ENCODE assay signal across 9 cellular contexts in genomic region chr5:132238169-132238744, GRCh38. TPM values are rescaled to one million over a fixed set of nuclear protein-coding genes. Genes with fewer than 3 reads are reported as not detected.
DNase-seq lines count a peak whose midpoint lies in the region; TF ChIP-seq lines count a peak whose summit lies in the region.
"Had no signal": no experiment of that assay in that cellular context is flagged by ENCODE, and none has a peak within 500 bp of the region (broad histone marks: within the 10 kb centered on the region; RNA-seq: fewer than 3 reads in every experiment).

No MANE protein-coding gene starts in this region.

- H3K4me1 ChIP-seq in mesenchymal stem cell (ENCODE audit: control insufficient read depth, insufficient read depth, low read depth, low read length): peaks cover 2% of the 10 kb centered on the region

- H3K27ac Mint-ChIP-seq in chondrocyte (ENCODE audit: unreplicated experiment): no peak overlapping the region

- no peak overlapping the region for H3K27ac ChIP-seq in mesenchymal stem cell (ENCODE audit: low read length, poor library complexity, severe bottlenecking)
- H3K27ac ChIP-seq: epithelial cell of prostate had no signal

- no peak overlapping the region for H2BK15ac ChIP-seq in mesenchymal stem cell (ENCODE audit: low read depth, poor library complexity, severe bottlenecking)

- no peak overlapping the region for H3K4me3 Mint-ChIP-seq in chondrocyte (ENCODE audit: unreplicated experiment)

- CTCF ChIA-PET in HEK293T (lab: Yijun Ruan, JAX): interaction anchor here (0.6 to 3.5 kb wide), 26 partner anchors 9 to 582 kb away, joined by 3 to 30 read pairs (median 5); partner anchors contain the start of genes P4HA2, PDLIM4, SLC22A4 and SLC22A5

- no peaks in the 10 kb centered on the region for H3K27me3 Mint-ChIP-seq in chondrocyte (ENCODE audit: low read depth)

- H2AK5ac ChIP-seq in mesenchymal stem cell (ENCODE audit: low read length, severe bottlenecking): peak overlapping the region; percentile 30

- H3K36me3 ChIP-seq in GM06990 (ENCODE audit: control insufficient read depth, insufficient read depth, low read length) (no peaks in the 10 kb centered on the region), mesenchymal stem cell (ENCODE audit: control insufficient read depth in 1 of 2, insufficient read depth in 2 of 2, low read depth in 1 of 2, low read length in 2 of 2) (no peaks in the 10 kb centered on the region)

- no peak overlapping the region for H4K8ac ChIP-seq in mesenchymal stem cell (ENCODE audit: low read length)

- H3K9ac ChIP-seq in mesenchymal stem cell (ENCODE audit: low read length): no peak overlapping the region

- H3K4me3 ChIP-seq in GM06990 (replicated peaks; ENCODE audit: low read depth, low read length): no peak overlapping the region
- no peak overlapping the region for H3K4me3 ChIP-seq in mesenchymal stem cell (ENCODE audit: insufficient read depth in 1 of 2, low read depth in 1 of 2, low read length in 2 of 2)

- H3K27me3 ChIP-seq in GM06990 (replicated peaks; ENCODE audit: control insufficient read depth, insufficient read depth, low read length): no peaks in the 10 kb centered on the region
- H3K27me3 ChIP-seq in mesenchymal stem cell (ENCODE audit: control insufficient read depth in 1 of 2, insufficient read depth in 1 of 2, low read length in 2 of 2): no peaks in the 10 kb centered on the region

- no peak overlapping the region for H3K4ac ChIP-seq in mesenchymal stem cell (ENCODE audit: low read depth in 1 of 2, low read length in 2 of 2)

- H3K4me2 ChIP-seq in mesenchymal stem cell (ENCODE audit: low read length, poor library complexity, severe bottlenecking): no peak overlapping the region

- no peak for DNase-seq in GM06990 (ENCODE audit: extremely low read depth, insufficient read length)
- DNase-seq in HEK293T (ENCODE audit: extremely low spot score): peak; percentile 68
- peak; percentile 7 for DNase-seq in NCI-H2107 (lab: John Stamatoyannopoulos, UW)
- DNase-seq in activated CD4-positive, alpha-beta T cell treated with anti-CD3 and anti-CD28 coated beads for 48 hours: peak; percentile 89
- no peak for DNase-seq in chondrocyte (ENCODE audit: low spot score)
- DNase-seq in mesenchymal stem cell: peak; percentile 72
- DNase-seq in stimulated activated CD8-positive, alpha-beta memory T cell treated with anti-CD3 and anti-CD28 coated beads, Interleukin-4, amount 100 ng/mL, for 1 hour (ENCODE audit: low read depth in 2 of 2, low spot score in 1 of 2): peak; percentile 46 to 60
- no peak for DNase-seq in occipital lobe (lab: John Stamatoyannopoulos, UW)

- H4K91ac ChIP-seq in mesenchymal stem cell (ENCODE audit: low read length): no peak overlapping the region

- H3K4me1 Mint-ChIP-seq in chondrocyte (ENCODE audit: low read depth): no peaks in the 10 kb centered on the region

- H2BK5ac ChIP-seq in mesenchymal stem cell (ENCODE audit: low read depth, low read length, poor library complexity, severe bottlenecking): no peak overlapping the region

- H3K36me3 Mint-ChIP-seq in chondrocyte (ENCODE audit: low read depth): no peaks in the 10 kb centered on the region

- H3K23ac ChIP-seq in mesenchymal stem cell (ENCODE audit: low read length in 2 of 2): no peak overlapping the region

- 0% methylated on average over 1 of the region's 1 CpG for WGBS in mesenchymal stem cell

- H2AFZ ChIP-seq in mesenchymal stem cell (ENCODE audit: low read depth, low read length): no peak overlapping the region

- no peak overlapping the region for H3K14ac ChIP-seq in mesenchymal stem cell (ENCODE audit: low read length in 2 of 2)

- peaks cover 12% of the 10 kb centered on the region for H3K9me3 Mint-ChIP-seq in chondrocyte (ENCODE audit: low read depth)

- peaks cover 5% of the 10 kb centered on the region for H3K9me3 ChIP-seq in mesenchymal stem cell (ENCODE audit: control insufficient read depth, low read length)

- POLR2A ChIA-PET in HEK293T (lab: Yijun Ruan, JAX): interaction anchor here (0.9 to 2.5 kb wide), 3 partner anchors 11 to 55 kb away, joined by 4 to 14 read pairs (median 12); partner anchors contain the start of genes P4HA2 and SLC22A4

- no peak overlapping the region for H2BK12ac ChIP-seq in mesenchymal stem cell (ENCODE audit: low read length in 2 of 2)

- H3K79me1 ChIP-seq in mesenchymal stem cell (replicated peaks; ENCODE audit: low read length, poor library complexity, severe bottlenecking): no peaks in the 10 kb centered on the region

- TF ChIP-seq CTCF in GM06990 (IDR thresholded peaks at IDR 0.05; ENCODE audit: insufficient read depth, low read length, poor library complexity, severe bottlenecking): peak; percentile 85
- TF ChIP-seq CTCF in chondrocyte (IDR thresholded peaks at IDR 0.05): peak; percentile 89

- H2BK120ac ChIP-seq in mesenchymal stem cell (ENCODE audit: low read depth, low read length): no peak overlapping the region

- no peak overlapping the region for H3K18ac ChIP-seq in mesenchymal stem cell (ENCODE audit: low read depth in 1 of 2, low read length in 2 of 2)

TF ChIP-seq in HEK293T, 16 proteins besides CTCF, POLR2A, EP300 and RAD21:
- TF ChIP-seq LEF1 (IDR thresholded peaks at IDR 0.05; ENCODE audit: borderline replicate concordance): no peak
- no peak for TF ChIP-seq FOXA1 (IDR thresholded peaks at IDR 0.05)
- no peak for TF ChIP-seq FOXK2 (IDR thresholded peaks at IDR 0.05)
- TF ChIP-seq TARDBP (IDR thresholded peaks at IDR 0.05): no peak
- TF ChIP-seq SUZ12 (IDR thresholded peaks at IDR 0.05): no peak
- no peak for TF ChIP-seq BHLHE40 (IDR thresholded peaks at IDR 0.05; ENCODE audit: borderline replicate concordance)
- TF ChIP-seq ARNT (IDR thresholded peaks at IDR 0.05): no peak
- TF ChIP-seq PKNOX1 (IDR thresholded peaks at IDR 0.05): no peak
- TF ChIP-seq FOXM1 (IDR thresholded peaks at IDR 0.05; ENCODE audit: borderline replicate concordance): no peak
TF ChIP-seq in HEK293T: peak in this region for 0.

RNA-seq across cellular contexts. Expression of gene P4HA2, which starts 10.6 kb away (rescaled TPM):
- total RNA-seq in chondrocyte (261 to 304 TPM (median 302 TPM) in 3 replicates), occipital lobe (15.3 TPM)
- polyA plus RNA-seq in mesenchymal stem cell (2013, experiment 1 of 2): 110 TPM
- 108 TPM for polyA plus RNA-seq in mesenchymal stem cell (2013, experiment 2 of 2)

RNA-seq across cellular contexts. Expression of gene PDLIM4, which starts 19.2 kb away (rescaled TPM):
- total RNA-seq in chondrocyte (55.1 to 97.8 TPM (median 59.2 TPM) in 3 replicates), occipital lobe (3.1 TPM)
- 33.9 TPM for polyA plus RNA-seq in mesenchymal stem cell (2013, experiment 1 of 2)
- polyA plus RNA-seq in mesenchymal stem cell (2013, experiment 2 of 2): 34.0 TPM

RNA-seq across cellular contexts. Expression of gene SLC22A4, which starts 55.9 kb away (rescaled TPM):
- total RNA-seq in chondrocyte (4.2 to 5.4 TPM (median 4.8 TPM) in 3 replicates), occipital lobe (1.6 TPM)
- polyA plus RNA-seq in mesenchymal stem cell (2013, experiment 1 of 2): 1.8 TPM
- 1.9 TPM for polyA plus RNA-seq in mesenchymal stem cell (2013, experiment 2 of 2)

Comparison
In these comparisons a context has a peak if more than half of its experiments do, and no peak if none do; other contexts are left out.
1. DNase-seq: peak in HEK293T (single experiment), NCI-H2107 (single experiment), activated CD4-positive, alpha-beta T cell treated with anti-CD3 and anti-CD28 coated beads for 48 hours (single experiment), mesenchymal stem cell (single experiment) and stimulated activated CD8-positive, alpha-beta memory T cell treated with anti-CD3 and anti-CD28 coated beads, Interleukin-4, amount 100 ng/mL, for 1 hour (2 of 2); none in GM06990 (single experiment), chondrocyte (single experiment) and occipital lobe (single experiment).
2. RNA of gene P4HA2, which starts 10.6 kb away (total RNA-seq): 261 to 304 TPM in chondrocyte; 15.3 TPM in occipital lobe (single experiment); every median in the first group is over 10 times any median in the second.
3. RNA of gene PDLIM4, which starts 19.2 kb away (total RNA-seq): 55.1 to 97.8 TPM in chondrocyte; 3.1 TPM in occipital lobe (single experiment); every median in the first group is over 10 times any median in the second.